Comparison of ENCODE assay signal across 1 cellular context in genomic region chr1:44788120-44788860, GRCh38.
TF ChIP-seq lines count a peak whose summit lies in the region.

Gene BEST4, minus strand, starts transcription at chr1:44788170. Its CDS starts 465 bp downstream, at chr1:44787705.

TF ChIP-seq in GM23338, 12 proteins besides CTCF, POLR2A, EP300 and RAD21 (continued from another document):
- TF ChIP-seq REST (IDR thresholded peaks at IDR 0.05; ENCODE audit: unreplicated experiment), result no peak
- TF ChIP-seq ZNF114 (CRISPR knock-in tag; IDR thresholded peaks at IDR 0.05), result no peak
- TF ChIP-seq EZH2phosphoT487 (IDR thresholded peaks at IDR 0.05; ENCODE audit: unreplicated experiment), result no peak
- no peak for TF ChIP-seq ETS1 (IDR thresholded peaks at IDR 0.05)
- TF ChIP-seq ZNF331 (CRISPR knock-in tag; IDR thresholded peaks at IDR 0.05; ENCODE audit: low read depth), result no peak
- TF ChIP-seq ZNF462 (CRISPR knock-in tag; IDR thresholded peaks at IDR 0.05), result no peak
